ENCODE assay signal across 1 cellular context in the genomic region with DNA sequence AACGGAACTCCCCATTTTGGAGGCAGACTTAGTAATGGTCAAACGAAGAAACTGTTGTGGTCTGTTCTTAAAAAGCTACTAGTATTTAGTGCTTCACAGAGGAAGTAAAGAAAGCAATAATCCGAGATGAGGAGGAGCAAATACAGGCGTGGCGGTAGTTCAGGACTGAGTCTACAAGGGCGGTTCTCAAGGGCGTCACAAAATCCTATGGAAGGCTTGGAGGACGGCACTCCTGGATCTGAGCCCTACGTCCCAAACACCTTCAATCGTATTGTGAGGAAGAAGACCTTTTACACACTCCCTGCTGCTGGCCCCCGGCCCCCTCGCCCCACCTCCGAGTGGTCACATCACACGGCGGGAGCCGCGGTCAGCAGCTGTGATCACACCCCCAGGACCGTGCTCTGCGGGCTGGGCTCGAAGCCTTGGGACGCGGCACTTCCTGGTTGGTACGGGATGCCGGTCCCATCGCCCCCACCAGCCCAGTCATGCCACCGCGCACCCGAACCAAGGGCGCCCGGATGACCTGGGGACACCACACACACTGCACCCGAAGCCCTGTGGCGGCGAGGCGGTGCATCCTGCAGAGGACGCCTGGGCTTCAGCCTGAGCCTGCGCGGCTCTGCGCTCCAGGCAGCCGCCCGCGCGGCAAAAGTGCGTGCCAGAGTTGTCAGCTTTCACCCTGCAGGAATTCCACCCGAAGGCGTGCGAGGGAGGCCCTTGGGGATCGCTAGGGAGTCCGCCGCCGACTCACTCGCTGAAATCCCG.
TF ChIP-seq lines count a peak whose summit lies in the region.

No MANE protein-coding gene starts in this region.

TF ChIP-seq in K562, 482 proteins besides CTCF, POLR2A, EP300 and RAD21 (continued from another document and continues in another):
- TF ChIP-seq, protein P1, sequence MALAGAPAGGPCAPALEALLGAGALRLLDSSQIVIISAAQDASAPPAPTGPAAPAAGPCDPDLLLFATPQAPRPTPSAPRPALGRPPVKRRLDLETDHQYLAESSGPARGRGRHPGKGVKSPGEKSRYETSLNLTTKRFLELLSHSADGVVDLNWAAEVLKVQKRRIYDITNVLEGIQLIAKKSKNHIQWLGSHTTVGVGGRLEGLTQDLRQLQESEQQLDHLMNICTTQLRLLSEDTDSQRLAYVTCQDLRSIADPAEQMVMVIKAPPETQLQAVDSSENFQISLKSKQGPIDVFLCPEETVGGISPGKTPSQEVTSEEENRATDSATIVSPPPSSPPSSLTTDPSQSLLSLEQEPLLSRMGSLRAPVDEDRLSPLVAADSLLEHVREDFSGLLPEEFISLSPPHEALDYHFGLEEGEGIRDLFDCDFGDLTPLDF (CRISPR knock-in tag; IDR thresholded peaks at IDR 0.05) = no peak; the same call in 1 of the 2 replicates
- peak; percentile 36; the same call in 1 of the 2 replicates for TF ChIP-seq SP1 (CRISPR knock-in tag; IDR thresholded peaks at IDR 0.05)
- TF ChIP-seq RBM17 (IDR thresholded peaks at IDR 0.05; ENCODE audit: borderline replicate concordance, low read depth, low read length) = no peak
- TF ChIP-seq U2AF2 (optimal IDR thresholded peaks at IDR 0.05; ENCODE audit: low read depth, low read length) = no peak
- TF ChIP-seq NONO (IDR thresholded peaks at IDR 0.05; ENCODE audit: low read depth in 2 of 2, low read length in 1 of 2) = no peak
- TF ChIP-seq NFRKB (IDR thresholded peaks at IDR 0.05; ENCODE audit: low read depth) = peak; percentile 50
- no peak for TF ChIP-seq NFE2L1 (tag; IDR thresholded peaks at IDR 0.05; ENCODE audit: borderline replicate concordance, low read depth)
- TF ChIP-seq, protein P2, sequence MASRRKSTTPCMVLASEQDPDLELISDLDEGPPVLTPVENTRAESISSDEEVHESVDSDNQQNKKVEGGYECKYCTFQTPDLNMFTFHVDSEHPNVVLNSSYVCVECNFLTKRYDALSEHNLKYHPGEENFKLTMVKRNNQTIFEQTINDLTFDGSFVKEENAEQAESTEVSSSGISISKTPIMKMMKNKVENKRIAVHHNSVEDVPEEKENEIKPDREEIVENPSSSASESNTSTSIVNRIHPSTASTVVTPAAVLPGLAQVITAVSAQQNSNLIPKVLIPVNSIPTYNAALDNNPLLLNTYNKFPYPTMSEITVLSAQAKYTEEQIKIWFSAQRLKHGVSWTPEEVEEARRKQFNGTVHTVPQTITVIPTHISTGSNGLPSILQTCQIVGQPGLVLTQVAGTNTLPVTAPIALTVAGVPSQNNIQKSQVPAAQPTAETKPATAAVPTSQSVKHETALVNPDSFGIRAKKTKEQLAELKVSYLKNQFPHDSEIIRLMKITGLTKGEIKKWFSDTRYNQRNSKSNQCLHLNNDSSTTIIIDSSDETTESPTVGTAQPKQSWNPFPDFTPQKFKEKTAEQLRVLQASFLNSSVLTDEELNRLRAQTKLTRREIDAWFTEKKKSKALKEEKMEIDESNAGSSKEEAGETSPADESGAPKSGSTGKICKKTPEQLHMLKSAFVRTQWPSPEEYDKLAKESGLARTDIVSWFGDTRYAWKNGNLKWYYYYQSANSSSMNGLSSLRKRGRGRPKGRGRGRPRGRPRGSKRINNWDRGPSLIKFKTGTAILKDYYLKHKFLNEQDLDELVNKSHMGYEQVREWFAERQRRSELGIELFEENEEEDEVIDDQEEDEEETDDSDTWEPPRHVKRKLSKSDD (conservative IDR thresholded peaks at IDR 0.05; ENCODE audit: low read length) = no peak
- TF ChIP-seq, protein P3, sequence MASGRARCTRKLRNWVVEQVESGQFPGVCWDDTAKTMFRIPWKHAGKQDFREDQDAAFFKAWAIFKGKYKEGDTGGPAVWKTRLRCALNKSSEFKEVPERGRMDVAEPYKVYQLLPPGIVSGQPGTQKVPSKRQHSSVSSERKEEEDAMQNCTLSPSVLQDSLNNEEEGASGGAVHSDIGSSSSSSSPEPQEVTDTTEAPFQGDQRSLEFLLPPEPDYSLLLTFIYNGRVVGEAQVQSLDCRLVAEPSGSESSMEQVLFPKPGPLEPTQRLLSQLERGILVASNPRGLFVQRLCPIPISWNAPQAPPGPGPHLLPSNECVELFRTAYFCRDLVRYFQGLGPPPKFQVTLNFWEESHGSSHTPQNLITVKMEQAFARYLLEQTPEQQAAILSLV (tag; IDR thresholded peaks at IDR 0.05) = no peak
- no peak for TF ChIP-seq POLR3G (IDR thresholded peaks at IDR 0.05; ENCODE audit: extremely low read depth, insufficient read length, insufficient replicate concordance)
- TF ChIP-seq SIN3A (IDR thresholded peaks at IDR 0.05; ENCODE audit: borderline replicate concordance in 2 of 2, control insufficient read depth in 1 of 2, low read depth in 2 of 2, low read length in 2 of 2) = no peak; a peak in 1 of 4 replicates
- peak; percentile 85 for TF ChIP-seq ELF1 (tag; IDR thresholded peaks at IDR 0.05)
- TF ChIP-seq, protein P4, sequence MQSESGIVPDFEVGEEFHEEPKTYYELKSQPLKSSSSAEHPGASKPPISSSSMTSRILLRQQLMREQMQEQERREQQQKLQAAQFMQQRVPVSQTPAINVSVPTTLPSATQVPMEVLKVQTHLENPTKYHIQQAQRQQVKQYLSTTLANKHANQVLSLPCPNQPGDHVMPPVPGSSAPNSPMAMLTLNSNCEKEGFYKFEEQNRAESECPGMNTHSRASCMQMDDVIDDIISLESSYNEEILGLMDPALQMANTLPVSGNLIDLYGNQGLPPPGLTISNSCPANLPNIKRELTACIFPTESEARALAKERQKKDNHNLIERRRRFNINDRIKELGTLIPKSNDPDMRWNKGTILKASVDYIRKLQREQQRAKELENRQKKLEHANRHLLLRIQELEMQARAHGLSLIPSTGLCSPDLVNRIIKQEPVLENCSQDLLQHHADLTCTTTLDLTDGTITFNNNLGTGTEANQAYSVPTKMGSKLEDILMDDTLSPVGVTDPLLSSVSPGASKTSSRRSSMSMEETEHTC (IDR thresholded peaks at IDR 0.05) = no peak
- TF ChIP-seq ZNF695 (CRISPR knock-in tag; IDR thresholded peaks at IDR 0.05) = no peak
- TF ChIP-seq ZNF507 (tag; conservative IDR thresholded peaks at IDR 0.05) = no peak
- TF ChIP-seq NCOA4 (IDR thresholded peaks at IDR 0.05; ENCODE audit: partially characterized antibody) = no peak
- TF ChIP-seq, protein P5, sequence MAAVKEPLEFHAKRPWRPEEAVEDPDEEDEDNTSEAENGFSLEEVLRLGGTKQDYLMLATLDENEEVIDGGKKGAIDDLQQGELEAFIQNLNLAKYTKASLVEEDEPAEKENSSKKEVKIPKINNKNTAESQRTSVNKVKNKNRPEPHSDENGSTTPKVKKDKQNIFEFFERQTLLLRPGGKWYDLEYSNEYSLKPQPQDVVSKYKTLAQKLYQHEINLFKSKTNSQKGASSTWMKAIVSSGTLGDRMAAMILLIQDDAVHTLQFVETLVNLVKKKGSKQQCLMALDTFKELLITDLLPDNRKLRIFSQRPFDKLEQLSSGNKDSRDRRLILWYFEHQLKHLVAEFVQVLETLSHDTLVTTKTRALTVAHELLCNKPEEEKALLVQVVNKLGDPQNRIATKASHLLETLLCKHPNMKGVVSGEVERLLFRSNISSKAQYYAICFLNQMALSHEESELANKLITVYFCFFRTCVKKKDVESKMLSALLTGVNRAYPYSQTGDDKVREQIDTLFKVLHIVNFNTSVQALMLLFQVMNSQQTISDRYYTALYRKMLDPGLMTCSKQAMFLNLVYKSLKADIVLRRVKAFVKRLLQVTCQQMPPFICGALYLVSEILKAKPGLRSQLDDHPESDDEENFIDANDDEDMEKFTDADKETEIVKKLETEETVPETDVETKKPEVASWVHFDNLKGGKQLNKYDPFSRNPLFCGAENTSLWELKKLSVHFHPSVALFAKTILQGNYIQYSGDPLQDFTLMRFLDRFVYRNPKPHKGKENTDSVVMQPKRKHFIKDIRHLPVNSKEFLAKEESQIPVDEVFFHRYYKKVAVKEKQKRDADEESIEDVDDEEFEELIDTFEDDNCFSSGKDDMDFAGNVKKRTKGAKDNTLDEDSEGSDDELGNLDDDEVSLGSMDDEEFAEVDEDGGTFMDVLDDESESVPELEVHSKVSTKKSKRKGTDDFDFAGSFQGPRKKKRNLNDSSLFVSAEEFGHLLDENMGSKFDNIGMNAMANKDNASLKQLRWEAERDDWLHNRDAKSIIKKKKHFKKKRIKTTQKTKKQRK (IDR thresholded peaks at IDR 0.05; ENCODE audit: borderline replicate concordance, low read depth, low read length) = no peak
- no peak for TF ChIP-seq BRF1 (IDR thresholded peaks at IDR 0.05; ENCODE audit: borderline replicate concordance, extremely low read depth, insufficient read length)
- no peak; a peak in 1 of 4 replicates for TF ChIP-seq KDM4B (IDR thresholded peaks at IDR 0.05; ENCODE audit: borderline replicate concordance in 2 of 2, low read depth in 1 of 2)
- TF ChIP-seq PCBP2 (IDR thresholded peaks at IDR 0.05; ENCODE audit: low read depth, low read length, poor library complexity, severe bottlenecking) = no peak
- peak; percentile 70 for TF ChIP-seq POLR2H (tag; IDR thresholded peaks at IDR 0.05; ENCODE audit: low read depth)
- TF ChIP-seq, protein P6, sequence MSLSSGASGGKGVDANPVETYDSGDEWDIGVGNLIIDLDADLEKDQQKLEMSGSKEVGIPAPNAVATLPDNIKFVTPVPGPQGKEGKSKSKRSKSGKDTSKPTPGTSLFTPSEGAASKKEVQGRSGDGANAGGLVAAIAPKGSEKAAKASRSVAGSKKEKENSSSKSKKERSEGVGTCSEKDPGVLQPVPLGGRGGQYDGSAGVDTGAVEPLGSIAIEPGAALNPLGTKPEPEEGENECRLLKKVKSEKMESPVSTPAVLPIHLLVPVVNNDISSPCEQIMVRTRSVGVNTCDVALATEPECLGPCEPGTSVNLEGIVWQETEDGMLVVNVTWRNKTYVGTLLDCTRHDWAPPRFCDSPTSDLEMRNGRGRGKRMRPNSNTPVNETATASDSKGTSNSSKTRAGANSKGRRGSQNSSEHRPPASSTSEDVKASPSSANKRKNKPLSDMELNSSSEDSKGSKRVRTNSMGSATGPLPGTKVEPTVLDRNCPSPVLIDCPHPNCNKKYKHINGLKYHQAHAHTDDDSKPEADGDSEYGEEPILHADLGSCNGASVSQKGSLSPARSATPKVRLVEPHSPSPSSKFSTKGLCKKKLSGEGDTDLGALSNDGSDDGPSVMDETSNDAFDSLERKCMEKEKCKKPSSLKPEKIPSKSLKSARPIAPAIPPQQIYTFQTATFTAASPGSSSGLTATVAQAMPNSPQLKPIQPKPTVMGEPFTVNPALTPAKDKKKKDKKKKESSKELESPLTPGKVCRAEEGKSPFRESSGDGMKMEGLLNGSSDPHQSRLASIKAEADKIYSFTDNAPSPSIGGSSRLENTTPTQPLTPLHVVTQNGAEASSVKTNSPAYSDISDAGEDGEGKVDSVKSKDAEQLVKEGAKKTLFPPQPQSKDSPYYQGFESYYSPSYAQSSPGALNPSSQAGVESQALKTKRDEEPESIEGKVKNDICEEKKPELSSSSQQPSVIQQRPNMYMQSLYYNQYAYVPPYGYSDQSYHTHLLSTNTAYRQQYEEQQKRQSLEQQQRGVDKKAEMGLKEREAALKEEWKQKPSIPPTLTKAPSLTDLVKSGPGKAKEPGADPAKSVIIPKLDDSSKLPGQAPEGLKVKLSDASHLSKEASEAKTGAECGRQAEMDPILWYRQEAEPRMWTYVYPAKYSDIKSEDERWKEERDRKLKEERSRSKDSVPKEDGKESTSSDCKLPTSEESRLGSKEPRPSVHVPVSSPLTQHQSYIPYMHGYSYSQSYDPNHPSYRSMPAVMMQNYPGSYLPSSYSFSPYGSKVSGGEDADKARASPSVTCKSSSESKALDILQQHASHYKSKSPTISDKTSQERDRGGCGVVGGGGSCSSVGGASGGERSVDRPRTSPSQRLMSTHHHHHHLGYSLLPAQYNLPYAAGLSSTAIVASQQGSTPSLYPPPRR (CRISPR knock-in tag; IDR thresholded peaks at IDR 0.05; ENCODE audit: borderline replicate concordance) = no peak
- no peak for TF ChIP-seq NCOA6 (IDR thresholded peaks at IDR 0.05)
- TF ChIP-seq NR2F6 (CRISPR knock-in tag; IDR thresholded peaks at IDR 0.05) = no peak
- no peak; the same call in 1 of the 2 replicates for TF ChIP-seq MBD2 (IDR thresholded peaks at IDR 0.05; ENCODE audit: borderline replicate concordance, low read depth)
- TF ChIP-seq, protein P7, sequence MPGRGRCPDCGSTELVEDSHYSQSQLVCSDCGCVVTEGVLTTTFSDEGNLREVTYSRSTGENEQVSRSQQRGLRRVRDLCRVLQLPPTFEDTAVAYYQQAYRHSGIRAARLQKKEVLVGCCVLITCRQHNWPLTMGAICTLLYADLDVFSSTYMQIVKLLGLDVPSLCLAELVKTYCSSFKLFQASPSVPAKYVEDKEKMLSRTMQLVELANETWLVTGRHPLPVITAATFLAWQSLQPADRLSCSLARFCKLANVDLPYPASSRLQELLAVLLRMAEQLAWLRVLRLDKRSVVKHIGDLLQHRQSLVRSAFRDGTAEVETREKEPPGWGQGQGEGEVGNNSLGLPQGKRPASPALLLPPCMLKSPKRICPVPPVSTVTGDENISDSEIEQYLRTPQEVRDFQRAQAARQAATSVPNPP (IDR thresholded peaks at IDR 0.05; ENCODE audit: borderline replicate concordance, insufficient read depth, insufficient read length) = no peak
- TF ChIP-seq NELFE (IDR thresholded peaks at IDR 0.05; ENCODE audit: insufficient read depth, insufficient read length) = no peak
- TF ChIP-seq FOXK2 (conservative IDR thresholded peaks at IDR 0.05 in 1 of 2, IDR thresholded peaks at IDR 0.05 in 1 of 2; ENCODE audit: low read depth in 2 of 2) = 0 out of 4 replicates have a peak, but pooled peaks of 1 of the 2 experiments have one; percentile 24
- TF ChIP-seq FUS (optimal IDR thresholded peaks at IDR 0.05; ENCODE audit: low read depth, low read length) = no peak
- no peak for TF ChIP-seq CHD2 (IDR thresholded peaks at IDR 0.05; ENCODE audit: low read depth, low read length)
- TF ChIP-seq, protein P8, sequence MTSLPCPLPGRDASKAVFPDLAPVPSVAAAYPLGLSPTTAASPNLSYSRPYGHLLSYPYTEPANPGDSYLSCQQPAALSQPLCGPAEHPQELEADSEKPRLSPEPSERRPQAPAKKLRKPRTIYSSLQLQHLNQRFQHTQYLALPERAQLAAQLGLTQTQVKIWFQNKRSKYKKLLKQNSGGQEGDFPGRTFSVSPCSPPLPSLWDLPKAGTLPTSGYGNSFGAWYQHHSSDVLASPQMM (CRISPR knock-in tag; IDR thresholded peaks at IDR 0.05) = no peak
- no peak for TF ChIP-seq ZNF133 (CRISPR knock-in tag; IDR thresholded peaks at IDR 0.05)
- TF ChIP-seq, protein P9, sequence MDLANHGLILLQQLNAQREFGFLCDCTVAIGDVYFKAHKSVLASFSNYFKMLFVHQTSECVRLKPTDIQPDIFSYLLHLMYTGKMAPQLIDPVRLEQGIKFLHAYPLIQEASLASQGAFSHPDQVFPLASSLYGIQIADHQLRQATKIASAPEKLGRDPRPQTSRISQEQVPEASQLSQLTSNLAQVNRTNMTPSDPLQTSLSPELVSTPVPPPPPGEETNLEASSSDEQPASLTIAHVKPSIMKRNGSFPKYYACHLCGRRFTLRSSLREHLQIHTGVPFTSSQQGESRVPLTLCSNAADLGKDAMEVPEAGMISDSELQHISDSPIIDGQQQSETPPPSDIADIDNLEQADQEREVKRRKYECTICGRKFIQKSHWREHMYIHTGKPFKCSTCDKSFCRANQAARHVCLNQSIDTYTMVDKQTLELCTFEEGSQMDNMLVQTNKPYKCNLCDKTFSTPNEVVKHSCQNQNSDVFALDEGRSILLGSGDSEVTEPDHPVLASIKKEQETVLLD (IDR thresholded peaks at IDR 0.05) = peak; percentile 55; the same call in 1 of the 2 replicates
- TF ChIP-seq HMG20B (CRISPR knock-in tag; IDR thresholded peaks at IDR 0.05) = no peak
- no peak for TF ChIP-seq MECOM (CRISPR knock-in tag; IDR thresholded peaks at IDR 0.05)
- TF ChIP-seq IRF2 (CRISPR knock-in tag; IDR thresholded peaks at IDR 0.05) = no peak
- no peak for TF ChIP-seq SMAD1 (IDR thresholded peaks at IDR 0.05; ENCODE audit: low read depth, low read length, partially characterized antibody)
- TF ChIP-seq ZNF354B (CRISPR knock-in tag; IDR thresholded peaks at IDR 0.05) = no peak
